Comparison of ENCODE assay signal across 8 cellular contexts in genomic region chr10:97572214-97572989, GRCh38. TPM values are rescaled to one million over a fixed set of nuclear protein-coding genes. Genes with fewer than 3 reads are reported as not detected.
DNase-seq lines count a peak whose midpoint lies in the region; ATAC-seq and TF ChIP-seq lines count a peak whose summit lies in the region.

TSS of gene ANKRD2 (plus strand) at chr10:97572779. CDS start at chr10:97572789, 10 bp downstream.

- DNase-seq in AG09309 (ENCODE audit: low read depth) (peak; percentile 27), LHCN-M2 (ENCODE audit: low read depth) (peak; percentile 72), T-helper 17 cell (peak in 1 of 3 donors; percentile 34), astrocyte of the hippocampus (ENCODE audit: low read depth, low spot score) (peak; percentile 85), hepatocyte (ENCODE audit: low spot score) (peak; percentile 83)
- DNase-seq in stimulated activated naive CD4-positive, alpha-beta T cell treated with Interleukin-2 at 50 U/mL for 16 hours (lab: John Stamatoyannopoulos, UW), result no peak

- WGBS in hepatocyte (ENCODE audit: low lambda C conversion rate, missing lambda C conversion rate), result 77% methylated on average over 14 of the region's 16 CpGs

- H3K9me2 ChIP-seq in hepatocyte (replicated peaks; ENCODE audit: insufficient read depth), result no peaks in the 10 kb centered on the region

- H3K4me1 ChIP-seq in hepatocyte (ENCODE audit: insufficient read depth) (peaks cover 19% of the 10 kb centered on the region), skeletal muscle satellite cell (ENCODE audit: control insufficient read depth, insufficient read depth, low read length) (peaks cover 36% of the 10 kb centered on the region)

- peak within 1 kb of the TSS; percentile 89 for H3K27ac ChIP-seq in hepatocyte

- H3K27me3 ChIP-seq in hepatocyte (no peaks in the 10 kb centered on the region), skeletal muscle satellite cell (ENCODE audit: control insufficient read depth, insufficient read depth, low read length) (no peaks in the 10 kb centered on the region)

- no peak within 1 kb of the TSS for H3K4me3 Mint-ChIP-seq in T-helper 17 cell

- peak; percentile 93 for TF ChIP-seq CTCF in AG09309 (IDR thresholded peaks at IDR 0.05; ENCODE audit: control insufficient read depth, insufficient read depth, low read depth, low read length, missing control alignments)
- peak; percentile 81 for TF ChIP-seq CTCF in hepatocyte (IDR thresholded peaks at IDR 0.05; ENCODE audit: poor library complexity)

- H3K36me3 ChIP-seq in hepatocyte (replicated peaks; ENCODE audit: insufficient read depth, low read depth) (no peaks in the 10 kb centered on the region), skeletal muscle satellite cell (ENCODE audit: insufficient read depth, low read length) (peaks cover 15% of the 10 kb centered on the region)

- H3K4me1 Mint-ChIP-seq in T-helper 17 cell, result no peaks in the 10 kb centered on the region

- H3K36me3 Mint-ChIP-seq in T-helper 17 cell (ENCODE audit: low read depth), result no peaks in the 10 kb centered on the region

- no peaks in the 10 kb centered on the region for H3K27me3 Mint-ChIP-seq in T-helper 17 cell

- H3K4me3 ChIP-seq in AG09309 (ENCODE audit: control insufficient read depth, low read depth, low read length) (no peak within 1 kb of the TSS), hepatocyte (no peak within 1 kb of the TSS), skeletal muscle satellite cell (ENCODE audit: low read length) (no peak within 1 kb of the TSS)

- no peak within 1 kb of the TSS for H3K9ac ChIP-seq in skeletal muscle satellite cell (ENCODE audit: low read depth, low read length)

- H3K4me2 ChIP-seq in hepatocyte (peak within 1 kb of the TSS; percentile 35), skeletal muscle satellite cell (ENCODE audit: low read length) (peak within 1 kb of the TSS; percentile 11)

- no peaks in the 10 kb centered on the region for H4K20me1 ChIP-seq in hepatocyte (ENCODE audit: insufficient read depth, poor library complexity, severe bottlenecking)

- no peak within 1 kb of the TSS for H3K27ac Mint-ChIP-seq in T-helper 17 cell

- H3K79me2 ChIP-seq in hepatocyte, result no peaks in the 10 kb centered on the region

- ATAC-seq in GM18498 (IDR thresholded peaks at IDR 0.05; ENCODE audit: unreplicated experiment), result peak; percentile 66
- peak; percentile 72 for ATAC-seq in T-helper 17 cell

- H3K9me3 ChIP-seq in T-helper 17 cell (ENCODE audit: control insufficient read depth, low read length, poor library complexity, severe bottlenecking), result no peaks in the 10 kb centered on the region
- no peaks in the 10 kb centered on the region for H3K9me3 ChIP-seq in hepatocyte (ENCODE audit: low read depth)
- H3K9me3 ChIP-seq in skeletal muscle satellite cell (replicated peaks; ENCODE audit: low read length), result no peaks in the 10 kb centered on the region

- no peak within 1 kb of the TSS for H2AFZ ChIP-seq in hepatocyte

RNA-seq across cellular contexts. Expression of gene ANKRD2, which starts in this region (rescaled TPM):
- total RNA-seq in LHCN-M2 (2014; rRNA removed) (0.11 TPM in 1 of 2 replicates, not detected in the other), T-helper 17 cell (not detected), hepatocyte (not detected in 2 replicates)
- polyA plus RNA-seq in LHCN-M2 (2012), result 0.73 TPM
- polyA plus RNA-seq in hepatocyte, result 0.15 TPM in 1 of 2 replicates, not detected in the other
- 0.87 and 1.5 TPM in 2 replicates for total RNA-seq in skeletal muscle satellite cell (2012; rRNA removed)

Comparison
In these comparisons a context has a peak if more than half of its experiments do, and no peak if none do; other contexts are left out.
1. Peak in DNase-seq in LHCN-M2; RNA of the gene not detected or under 1 TPM.
2. Peak in ATAC-seq in T-helper 17 cell; RNA of the gene not detected or under 1 TPM.
3. Peak in DNase-seq, H3K27ac ChIP-seq and H3K4me2 ChIP-seq in hepatocyte; RNA of the gene not detected or under 1 TPM.